ENCODE assay signal across 8 cellular contexts in genomic region chr20:25750220-25750764, GRCh38. TPM values are rescaled to one million over a fixed set of nuclear protein-coding genes. Genes with fewer than 3 reads are reported as not detected.
DNase-seq lines count a peak whose midpoint lies in the region; ATAC-seq and TF ChIP-seq lines count a peak whose summit lies in the region.

No MANE protein-coding gene starts in this region.

- H3K27me3 ChIP-seq in fibroblast of lung (ENCODE audit: control insufficient read depth, insufficient read depth, low read length) (no peaks in the 10 kb centered on the region), skeletal muscle satellite cell (ENCODE audit: control insufficient read depth, insufficient read depth, low read length) (no peaks in the 10 kb centered on the region)

- peak overlapping the region in 3 of 4 experiments; percentile 31 to 56 (median 55) for H3K4me3 ChIP-seq in fibroblast of lung (replicated peaks in 1 of 4; ENCODE audit: control extremely low read depth in 1 of 4, insufficient read depth in 1 of 4, low read depth in 3 of 4, low read length in 4 of 4)
- peak overlapping the region; percentile 52 for H3K4me3 ChIP-seq in skeletal muscle satellite cell (ENCODE audit: low read length)

- DNase-seq in T-helper 17 cell (no peak), fibroblast of lung (ENCODE audit: low read depth in 2 of 2) (no peak), GM10266 (ENCODE audit: extremely low spot score) (no peak), mucosa of gallbladder (ENCODE audit: low spot score) (no peak), cerebellar cortex (ENCODE audit: low spot score) (no peak)

- no peaks in the 10 kb centered on the region for H3K36me3 Mint-ChIP-seq in T-helper 17 cell (ENCODE audit: low read depth)

- no peak overlapping the region for H3K27ac ChIP-seq in fibroblast of lung (ENCODE audit: insufficient read depth, low read length)

- H2AFZ ChIP-seq in fibroblast of lung (ENCODE audit: low read length): peak overlapping the region; percentile 90

- H3K9ac ChIP-seq in fibroblast of lung (ENCODE audit: insufficient read depth, low read length) (no peak overlapping the region), skeletal muscle satellite cell (ENCODE audit: low read depth, low read length) (no peak overlapping the region)

- H4K20me1 ChIP-seq in fibroblast of lung (ENCODE audit: control insufficient read depth, extremely low read depth, insufficient read depth, low read length): no peaks in the 10 kb centered on the region

- TF ChIP-seq CTCF in fibroblast of lung (conservative IDR thresholded peaks at IDR 0.05 in 1 of 2, IDR thresholded peaks at IDR 0.05 in 1 of 2; ENCODE audit: low read depth in 1 of 2, low read length in 2 of 2): no peak
- TF ChIP-seq CTCF in GM10266 (IDR thresholded peaks at IDR 0.05; ENCODE audit: control insufficient read depth, insufficient read depth, low read depth, missing control alignments): no peak

- H3K4me2 ChIP-seq in fibroblast of lung (ENCODE audit: extremely low read depth, insufficient read depth, low read length) (peak overlapping the region; percentile 82), skeletal muscle satellite cell (ENCODE audit: low read length) (peak overlapping the region; percentile 55)

- no peaks in the 10 kb centered on the region for H3K4me1 ChIP-seq in fibroblast of lung (ENCODE audit: control insufficient read depth, extremely low read depth, insufficient read depth, low read length)
- no peaks in the 10 kb centered on the region for H3K4me1 ChIP-seq in skeletal muscle satellite cell (ENCODE audit: control insufficient read depth, insufficient read depth, low read length)

- ATAC-seq in GM18511 (IDR thresholded peaks at IDR 0.05; ENCODE audit: unreplicated experiment) (peak; percentile 3), T-helper 17 cell (no peak), GM19351 (IDR thresholded peaks at IDR 0.05; ENCODE audit: unreplicated experiment) (no peak)

- H3K27me3 Mint-ChIP-seq in T-helper 17 cell: no peaks in the 10 kb centered on the region

- H3K36me3 ChIP-seq in fibroblast of lung (ENCODE audit: control insufficient read depth, insufficient read depth, low read length) (no peaks in the 10 kb centered on the region), skeletal muscle satellite cell (ENCODE audit: insufficient read depth, low read length) (no peaks in the 10 kb centered on the region)

- peak overlapping the region; percentile 85 for H3K27ac Mint-ChIP-seq in T-helper 17 cell

- peaks cover 16% of the 10 kb centered on the region for H3K4me1 Mint-ChIP-seq in T-helper 17 cell

- H3K9me3 ChIP-seq in T-helper 17 cell (ENCODE audit: control insufficient read depth, low read length, poor library complexity, severe bottlenecking) (no peaks in the 10 kb centered on the region), fibroblast of lung (ENCODE audit: control insufficient read depth, insufficient read depth, low read depth, low read length) (no peaks in the 10 kb centered on the region), skeletal muscle satellite cell (replicated peaks; ENCODE audit: low read length) (no peaks in the 10 kb centered on the region)

- H3K79me2 ChIP-seq in fibroblast of lung (ENCODE audit: control insufficient read depth, insufficient read depth, low read length): no peaks in the 10 kb centered on the region

- H3K4me3 Mint-ChIP-seq in T-helper 17 cell: peak overlapping the region; percentile 87

RNA-seq across cellular contexts. Expression of gene ZNF337, which starts 53.6 kb away (rescaled TPM):
- total RNA-seq in T-helper 17 cell (10 to 100 TPM; 14.8 to 16.2 TPM), fibroblast of lung (21.6 and 24.9 TPM in 2 replicates), mucosa of gallbladder (16.3 TPM)
- 5.6 and 7.1 TPM in 2 replicates for polyA plus RNA-seq in fibroblast of lung
- polyA plus RNA-seq in fibroblast of lung (2012): 5.1 and 6.1 TPM in 2 replicates
- polyA minus RNA-seq in fibroblast of lung (ENCODE audit: low replicate concordance): 6.0 and 8.1 TPM in 2 replicates
- total RNA-seq in skeletal muscle satellite cell (2012; rRNA removed): 7.9 and 9.6 TPM in 2 replicates
